In genomic region chr15:89495638-89496145, GRCh38 we compare ENCODE assay signal across 18 cellular contexts. TPM values are rescaled to one million over a fixed set of nuclear protein-coding genes. Genes with fewer than 3 reads are reported as not detected.
DNase-seq lines count a peak whose midpoint lies in the region; ATAC-seq and TF ChIP-seq lines count a peak whose summit lies in the region.
"Had no signal": no experiment of that assay in that cellular context is flagged by ENCODE, and none has a peak within 500 bp of the region (broad histone marks: within the 10 kb centered on the region; RNA-seq: fewer than 3 reads in every experiment).

No MANE protein-coding gene starts in this region.

- H3K4ac ChIP-seq in H9 (ENCODE audit: low read depth, low read length) = no peak overlapping the region

- H3K18ac ChIP-seq in H9 (ENCODE audit: insufficient read length, low read depth, low read length) = no peak overlapping the region

- H4K5ac ChIP-seq in H9 (ENCODE audit: insufficient read length, low read depth, low read length) = no peak overlapping the region

- H2AK5ac ChIP-seq in H9 (ENCODE audit: insufficient read length, low read length) = no peak overlapping the region

- no peak for TF ChIP-seq CTCF in BE2C (IDR thresholded peaks at IDR 0.05; ENCODE audit: low read depth, low read length)
- TF ChIP-seq CTCF in H9 (conservative IDR thresholded peaks at IDR 0.05) = no peak
- TF ChIP-seq CTCF in brain (conservative IDR thresholded peaks at IDR 0.05) = no peak

- peaks cover 4 to 9% of the 10 kb centered on the region in 2 experiments for H3K4me1 Mint-ChIP-seq in H9
- peaks cover 7% of the 10 kb centered on the region for H3K4me1 Mint-ChIP-seq in brain

- no peak overlapping the region for H3K56ac ChIP-seq in H9 (ENCODE audit: insufficient read length, low read depth, low read length)

- no peak overlapping the region for H4K8ac ChIP-seq in H9 (replicated peaks; ENCODE audit: insufficient read length, low read depth, low read length)

- no peaks in the 10 kb centered on the region for H4K20me1 ChIP-seq in H9 (ENCODE audit: control insufficient read depth, insufficient read depth, insufficient read length)
- H4K20me1 ChIP-seq: BLaER1 treated with 17β-estradiol and CSF1 and Interleukin-3, amounts not matched to agents 10 nM and 100 nM had no signal

- H3K4me1 ChIP-seq in BE2C (no peaks in the 10 kb centered on the region), H9 (ENCODE audit: insufficient read depth, low read length) (no peaks in the 10 kb centered on the region)
- H3K4me1 ChIP-seq: BLaER1 treated with 17β-estradiol and CSF1 and Interleukin-3, amounts not matched to agents 10 nM and 100 nM; psoas muscle had no signal

- no peaks in the 10 kb centered on the region for H3K9me3 ChIP-seq in BE2C
- no peaks in the 10 kb centered on the region for H3K9me3 ChIP-seq in H9 (ENCODE audit: control insufficient read depth, low read depth, low read length)
- H3K9me3 ChIP-seq: psoas muscle, tibial artery had no signal

- no CpG with 5 or more reads among the region's 10 CpGs for WGBS in H9 (ENCODE audit: extremely low coverage, insufficient read length, low lambda C conversion rate)

- DNase-seq in BE2C (no peak), H9 (no peak), mesenteric fat pad (ENCODE audit: low spot score) (peak; percentile 24), ecto neural progenitor cell (ENCODE audit: low spot score) (no peak), Kasumi-1 (lab: John Stamatoyannopoulos, UW) (no peak), OCI-M1 (lab: John Stamatoyannopoulos, UW) (no peak)
- DNase-seq: activated gamma-delta T cell; effector memory CD4-positive, alpha-beta T cell; kidney glomerular epithelial cell; NCI-H146; psoas muscle had no signal

- H3K36me3 Mint-ChIP-seq in H9 (ENCODE audit: insufficient read depth in 1 of 3, low read depth in 3 of 3) = no peaks in the 10 kb centered on the region
- peaks cover 5% of the 10 kb centered on the region for H3K36me3 Mint-ChIP-seq in brain

- H3K27me3 ChIP-seq in BE2C (no peaks in the 10 kb centered on the region; the same call in 1 of the 2 replicates), H9 (ENCODE audit: insufficient read depth, low read length) (peaks cover 4% of the 10 kb centered on the region)

- no peak overlapping the region for H3T11ph ChIP-seq in H9 (ENCODE audit: low read length)

- peak overlapping the region; percentile 59; the same call in 1 of the 2 replicates for H3K4me3 ChIP-seq in BE2C (ENCODE audit: low read depth, low read length)
- H3K4me3 ChIP-seq: BLaER1 treated with 17β-estradiol and CSF1 and Interleukin-3, amounts not matched to agents 10 nM and 100 nM had no signal

- no peak overlapping the region for H2BK5ac ChIP-seq in H9 (ENCODE audit: insufficient read length, low read length)

- H2BK12ac ChIP-seq in H9 (ENCODE audit: insufficient read length, low read depth, low read length) = no peak overlapping the region

- H3K27ac Mint-ChIP-seq in H9 (no peak overlapping the region), brain (no peak overlapping the region)

- no peaks in the 10 kb centered on the region for H3K36me3 ChIP-seq in BE2C
- H3K36me3 ChIP-seq: BLaER1 treated with 17β-estradiol and CSF1 and Interleukin-3, amounts not matched to agents 10 nM and 100 nM; tibial artery had no signal

- H3K79me2 ChIP-seq in H9 (ENCODE audit: insufficient read depth, low read length) = no peaks in the 10 kb centered on the region

- no peak overlapping the region for H2BK20ac ChIP-seq in H9 (ENCODE audit: low read depth, low read length, poor library complexity, severe bottlenecking)

- ATAC-seq in GM18519 (IDR thresholded peaks at IDR 0.05; ENCODE audit: low FRiP score, unreplicated experiment) = no peak

- H2AFZ ChIP-seq in H9 (ENCODE audit: low read length) = no peak overlapping the region

- H3K27me3 Mint-ChIP-seq in H9 (ENCODE audit: low read depth) = peaks cover 63% of the 10 kb centered on the region
- peaks cover 2% of the 10 kb centered on the region for H3K27me3 Mint-ChIP-seq in brain

- H3K4me3 Mint-ChIP-seq in H9 (peak overlapping the region in 1 of 2 experiments; percentile 81; a peak in 3 of 5 replicates), brain (peak overlapping the region in 3 of 5 experiments; percentile 76 to 84 (median 79))

- H4K91ac ChIP-seq in H9 (ENCODE audit: insufficient read length, low read depth, low read length) = no peak overlapping the region

- H3K14ac ChIP-seq in H9 (ENCODE audit: insufficient read depth, low read length) = no peak overlapping the region

- no peak overlapping the region for H2BK120ac ChIP-seq in H9 (ENCODE audit: low read depth, low read length, poor library complexity, severe bottlenecking)

- H3K9me3 Mint-ChIP-seq in H9 (no peaks in the 10 kb centered on the region), brain (no peaks in the 10 kb centered on the region)

- H3K4me2 ChIP-seq in H9 (ENCODE audit: insufficient read depth, insufficient read length, low read length) = peak overlapping the region; percentile 43
- H3K4me2 ChIP-seq: BLaER1 treated with 17β-estradiol and CSF1 and Interleukin-3, amounts not matched to agents 10 nM and 100 nM had no signal

- no peak overlapping the region for H3K23ac ChIP-seq in H9 (ENCODE audit: insufficient read length, low read depth, low read length)

- H3K9ac ChIP-seq in H9 (ENCODE audit: extremely low read depth, insufficient read length, low read length) = no peak overlapping the region
- H3K9ac ChIP-seq: BLaER1 treated with 17β-estradiol and CSF1 and Interleukin-3, amounts not matched to agents 10 nM and 100 nM had no signal

- H2BK15ac ChIP-seq in H9 (ENCODE audit: low read depth, low read length) = peak overlapping the region; percentile 49; the same call in 1 of the 2 replicates

- no peak overlapping the region for H3K27ac ChIP-seq in H9 (ENCODE audit: insufficient read length, low read depth, low read length)
- H3K27ac ChIP-seq: BLaER1 treated with 17β-estradiol and CSF1 and Interleukin-3, amounts not matched to agents 10 nM and 100 nM; psoas muscle; RWPE1; tibial artery had no signal

- H3K79me1 ChIP-seq in H9 (ENCODE audit: insufficient read depth, low read depth, low read length, poor library complexity, severe bottlenecking) = no peaks in the 10 kb centered on the region

- H3K23me2 ChIP-seq in H9 (ENCODE audit: insufficient read length, low read depth, low read length, poor library complexity, severe bottlenecking) = peaks cover 5% of the 10 kb centered on the region

RNA-seq across cellular contexts. Expression of gene RHCG, which starts 0.7 kb away (rescaled TPM):
- polyA plus RNA-seq in BE2C (2012; ENCODE audit: insufficient read depth, insufficient read length, low read depth) = not detected
- total RNA-seq in H9 (2021) (0.28 and 0.31 TPM in 2 replicates), mesenteric fat pad (5.7 TPM)
- 4.0 TPM for polyA plus RNA-seq in brain (ENCODE audit: insufficient read depth, low read depth, low replicate concordance)
- total RNA-seq: G401, IMR-90 had no signal
- polyA plus RNA-seq: IMR-90 had no signal
